ENCODE assay signal across 24 cellular contexts in genomic region chr12:666066-666465, GRCh38. TPM values are rescaled to one million over a fixed set of nuclear protein-coding genes. Genes with fewer than 3 reads are reported as not detected.
"Had no signal": no experiment of that assay in that cellular context is flagged by ENCODE, and none has a peak within 500 bp of the region (broad histone marks: within the 10 kb centered on the region; RNA-seq: fewer than 3 reads in every experiment).

No MANE protein-coding gene starts in this region.

- H3K4me3 Mint-ChIP-seq: nephron; T-helper 1 cell treated with Interleukin-12 subunit alpha and Interleukin-12 subunit beta and Interleukin-4 antibody, amounts not matched to agents 30 μg/mL and 1 μg/mL, for 36 hours had no signal

- H3K36me3 ChIP-seq: cardiac muscle cell, neutrophil, ovary, prostate gland, thyroid gland, upper lobe of right lung had no signal

- H3K9me3 ChIP-seq: body of pancreas, neutrophil, ovary, prostate gland, thyroid gland, upper lobe of right lung had no signal

- H3K4me3 ChIP-seq: body of pancreas, cardiac muscle cell, ovary, prostate gland, thyroid gland, upper lobe of right lung had no signal

- H3K9me3 Mint-ChIP-seq: activated naive CD4-positive, alpha-beta T cell treated with anti-CD3 and anti-CD28 coated beads, Interleukin-2, amount 50 U/mL, for 24 hours; nephron; stimulated activated naive CD8-positive, alpha-beta T cell treated with anti-CD3 and anti-CD28 coated beads, Interleukin-15, Interleukin-2, amounts not matched to agents 100 ng/mL and 50 ng/mL, for 24 hours; T-helper 1 cell treated with Interleukin-12 subunit alpha and Interleukin-12 subunit beta and Interleukin-4 antibody, amounts not matched to agents 30 μg/mL and 1 μg/mL, for 36 hours had no signal

- H3K4me1 ChIP-seq: body of pancreas had no signal

- ATAC-seq: body of pancreas, left ventricle myocardium superior, upper lobe of right lung had no signal

- DNase-seq: activated CD4-positive, alpha-beta T cell treated with anti-CD3 and anti-CD28 coated beads for 4 hours; activated CD4-positive, alpha-beta T cell treated with anti-CD3 and anti-CD28 coated beads, Interleukin-2, amount 50 U/mL, for 48 hours; activated CD4-positive, CD25-positive, alpha-beta regulatory T cell; activated CD8-positive, alpha-beta memory T cell treated with anti-CD3 and anti-CD28 coated beads, Interleukin-2, amount 50 U/mL, for 48 hours; activated gamma-delta T cell treated with Interleukin-2 at 50 U/mL for 16 hours; anterior cingulate cortex; body of pancreas; effector CD4-positive, alpha-beta T cell; head of caudate nucleus; hypothalamus; left ventricle myocardium superior; ovary; stimulated activated CD4-positive, alpha-beta T cell treated with anti-CD3 and anti-CD28 coated beads, Interleukin-4, amount 100 ng/mL, for 24 hours; substantia nigra; thyroid gland; upper lobe of right lung had no signal

- H3K27ac ChIP-seq: body of pancreas, cardiac muscle cell, ovary, prostate gland, thyroid gland, upper lobe of right lung had no signal

- H3K36me3 Mint-ChIP-seq: activated naive CD4-positive, alpha-beta T cell treated with anti-CD3 and anti-CD28 coated beads, Interleukin-2, amount 50 U/mL, for 24 hours had no signal

- H3K27me3 Mint-ChIP-seq: activated naive CD4-positive, alpha-beta T cell treated with anti-CD3 and anti-CD28 coated beads, Interleukin-2, amount 50 U/mL, for 24 hours had no signal

- H3K27me3 ChIP-seq: body of pancreas, cardiac muscle cell, neutrophil, ovary, thyroid gland, upper lobe of right lung had no signal

RNA-seq across cellular contexts. Expression of gene NINJ2, which starts 2.8 kb away (rescaled TPM):
- total RNA-seq: cardiac muscle cell, epithelial cell of proximal tubule had no signal
